ENCODE assay signal across 8 cellular contexts in the genomic region with DNA sequence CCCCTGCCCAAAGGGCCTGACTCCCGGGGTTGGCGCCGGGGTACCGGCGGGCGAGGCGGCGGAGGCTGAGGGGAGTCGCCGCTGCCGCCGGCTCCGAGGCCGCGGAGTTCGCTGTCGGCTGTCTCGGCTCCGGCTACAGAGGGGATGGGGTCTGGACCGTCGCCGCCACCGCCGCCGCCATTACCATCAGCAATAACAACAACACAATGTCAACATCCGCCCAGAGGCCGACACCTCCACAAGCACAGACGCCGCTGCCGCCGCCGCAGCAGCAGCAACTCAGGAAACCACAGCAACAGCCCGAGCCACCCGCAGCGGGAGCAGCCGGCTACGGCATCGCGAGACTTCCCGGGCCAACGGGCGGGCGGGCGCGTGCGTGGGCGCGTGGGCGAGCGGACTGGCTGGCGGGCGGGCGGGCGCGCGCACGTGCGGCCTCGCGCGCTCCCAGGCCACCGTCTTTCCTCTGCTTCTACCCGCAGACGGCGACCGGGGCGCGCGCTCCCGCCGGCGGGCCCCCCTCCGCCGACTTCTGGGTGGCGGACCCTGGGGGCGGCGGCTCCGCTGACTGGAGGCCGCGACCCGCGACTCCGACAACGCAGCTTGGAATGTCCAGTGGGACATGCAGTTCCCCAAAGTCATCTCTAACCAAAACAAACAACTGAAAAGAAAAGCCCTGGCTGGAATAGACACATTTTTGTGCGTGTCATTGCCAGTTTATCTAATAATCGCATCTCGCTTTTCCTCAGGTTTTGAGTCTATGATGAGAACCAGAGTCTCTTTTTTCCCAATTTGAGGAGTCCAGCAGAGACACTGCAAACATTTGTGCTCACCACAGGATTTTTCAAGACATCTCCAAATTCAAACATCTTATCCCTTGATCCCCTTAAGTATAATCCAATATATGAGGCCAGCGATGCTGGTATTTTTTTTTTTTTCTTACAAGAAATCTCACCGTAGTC. TPM values are rescaled to one million over a fixed set of nuclear protein-coding genes. Genes with fewer than 3 reads are reported as not detected.
DNase-seq lines count a peak whose midpoint lies in the region; ATAC-seq, FAIRE-seq and TF ChIP-seq lines count a peak whose summit lies in the region.

A gene (minus strand): TSS at position 289 of the 959 bp plus-strand sequence. CDS start 305 bp downstream, outside the sequence.

- TF ChIP-seq POLR2A in GM12891 (IDR thresholded peaks at IDR 0.05; ENCODE audit: low read depth, low read length) (peak; percentile 76), ovary (IDR thresholded peaks at IDR 0.05) (peak; percentile 95)

- H3K4me1 ChIP-seq in ovary (ENCODE audit: insufficient read depth) (peaks cover 2% of the 10 kb centered on the region), thymus (ENCODE audit: control insufficient read depth, insufficient read depth, low read length) (peaks cover 7% of the 10 kb centered on the region)

- no peaks in the 10 kb centered on the region for H3K9me3 ChIP-seq in ovary
- H3K9me3 ChIP-seq in thymus (ENCODE audit: control insufficient read depth), result no peaks in the 10 kb centered on the region

- H3K27ac ChIP-seq in ovary (peak within 1 kb of the TSS; percentile 67 to 83), thymus (ENCODE audit: low read depth) (peak within 1 kb of the TSS; percentile 99)

- peak; percentile 98 for FAIRE-seq in GM12891 (lab: Jason Lieb, UNC)

- WGBS in ovary, 3 donors, result 0 to 1% (median 1%) methylated on average over 81 to 89 of the region's 89 CpGs
- 2% methylated on average over 89 of the region's 89 CpGs for WGBS in thymus

- ATAC-seq in HG02798 (IDR thresholded peaks at IDR 0.05; ENCODE audit: poor library complexity, unreplicated experiment) (peak; percentile 97), Right ventricle myocardium inferior (peak; percentile 90)

- H3K4me3 ChIP-seq in ovary, result peak within 1 kb of the TSS; percentile 96
- peak within 1 kb of the TSS; percentile 98 for H3K4me3 ChIP-seq in thymus (ENCODE audit: low read length)

- H3K36me3 ChIP-seq in ovary, result no peaks in the 10 kb centered on the region
- no peaks in the 10 kb centered on the region for H3K36me3 ChIP-seq in thymus (ENCODE audit: control insufficient read depth, insufficient read depth)

- peak; percentile 86 for DNase-seq in GM12891 (ENCODE audit: insufficient read length, low spot score)
- peak; percentile 87 for DNase-seq in NCI-H1436 (lab: John Stamatoyannopoulos, UW)
- DNase-seq in SW480 (ENCODE audit: low spot score), result peak; percentile 87
- peak; percentile 91 for DNase-seq in activated naive CD8-positive, alpha-beta T cell treated with anti-CD3 and anti-CD28 coated beads, Interleukin-2, amount 50 U/mL, for 16 hours (ENCODE audit: low read depth, low spot score)
- peak; percentile 98 for DNase-seq in Right ventricle myocardium inferior (ENCODE audit: missing footprints)
- DNase-seq in ovary, result peak; percentile 95 to 97 (median 96)

- peak; percentile 43 for TF ChIP-seq EP300 in ovary (IDR thresholded peaks at IDR 0.05)

- TF ChIP-seq CTCF in ovary (IDR thresholded peaks at IDR 0.05), result peak in 1 of 3 donors; percentile 9

- H3K27me3 ChIP-seq in ovary (no peaks in the 10 kb centered on the region), thymus (ENCODE audit: control insufficient read depth, insufficient read depth) (no peaks in the 10 kb centered on the region)

- intact Hi-C loops in Right ventricle myocardium inferior (cut with DNase I) (loop anchor here (5.0 kb wide), 1 partner anchor 148 kb away; no protein-coding TSS in a partner anchor), ovary (cut with DNase I) (loop anchor here in 3 of 4 donors (10.0 kb wide), 3 partner anchors 150 to 170 kb away; a partner anchor contains a TSS)

TF ChIP-seq in GM12891, 5 proteins besides CTCF, POLR2A, EP300 and RAD21:
- TF ChIP-seq SPI1 (IDR thresholded peaks at IDR 0.05; ENCODE audit: low read depth, low read length) (no peak), POLR2AphosphoS5 (IDR thresholded peaks at IDR 0.05; ENCODE audit: low read depth, low read length) (peak; percentile 66), PAX5 (IDR thresholded peaks at IDR 0.05; ENCODE audit: insufficient read depth, low read length, severe bottlenecking) (no peak), TAF1 (IDR thresholded peaks at IDR 0.05; ENCODE audit: low read depth, low read length) (peak; percentile 77), POU2F2 (IDR thresholded peaks at IDR 0.05; ENCODE audit: low read depth, low read length) (0 out of 2 replicates have a peak, but pooled peaks have one; percentile 50)

RNA-seq across cellular contexts. Expression of the gene that starts here (rescaled TPM):
- polyA plus RNA-seq in GM12891 (2012; ENCODE audit: low read depth, missing spikeins), result 9.1 TPM
- total RNA-seq in Right ventricle myocardium inferior (10.1 TPM), ovary (10 to 100 TPM; 15.9 to 37.6 (median 18.3) TPM)
- polyA plus RNA-seq in ovary (10 to 100 TPM; 14.7 to 23.6 TPM), thymus (25.9 TPM)

Comparison
In these comparisons a context has a peak if more than half of its experiments do, and no peak if none do; other contexts are left out.
1. Peak in every context shown above with its lines: DNase-seq, ATAC-seq, H3K4me3 ChIP-seq and H3K27ac ChIP-seq.